ENCODE assay signal across 8 cellular contexts in genomic region chr2:118882693-118883336, GRCh38. TPM values are rescaled to one million over a fixed set of nuclear protein-coding genes. Genes with fewer than 3 reads are reported as not detected.
A peak's percentile ranks its signal among the peaks of the same experiment; 100 is the strongest.
DNase-seq lines count a peak whose midpoint lies in the region; ATAC-seq and TF ChIP-seq lines count a peak whose summit lies in the region.

No MANE protein-coding gene starts in this region.

- H3K4me1 Mint-ChIP-seq in GM23338 = peaks cover 2% of the 10 kb centered on the region; the same call in 2 of the 3 replicates

- H3K27me3 Mint-ChIP-seq in GM23338 (ENCODE audit: insufficient read depth, low read depth, poor library complexity) = peaks cover 14% of the 10 kb centered on the region

- H2AFZ ChIP-seq in GM23338 (peak overlapping the region; percentile 97), Loucy (ENCODE audit: low read length) (peak overlapping the region; percentile 98)

- intact Hi-C loops in Right ventricle myocardium inferior (cut with DNase I) = loop anchor here (5.0 kb wide), 1 partner anchor 409 kb away; no protein-coding TSS in a partner anchor
- intact Hi-C loops in psoas muscle (cut with DNase I) = loop anchor here (5.0 kb wide), 5 partner anchors 129 to 589 kb away; no protein-coding TSS in a partner anchor
- intact Hi-C loops in aorta (cut with DNase I) = loop anchor here (2.0 to 5.0 kb wide), 2 partner anchors 408 to 409 kb away; no protein-coding TSS in a partner anchor

- no peaks in the 10 kb centered on the region for H3K79me2 ChIP-seq in GM23338 (replicated peaks; ENCODE audit: insufficient read depth)
- H3K79me2 ChIP-seq in Loucy (ENCODE audit: insufficient read depth, low read length) = no peaks in the 10 kb centered on the region

- no peaks in the 10 kb centered on the region for H3K4me1 ChIP-seq in GM23338 (ENCODE audit: insufficient read depth)
- peaks cover 3% of the 10 kb centered on the region for H3K4me1 ChIP-seq in Loucy (ENCODE audit: insufficient read depth, low read length, poor library complexity, severe bottlenecking)
- H3K4me1 ChIP-seq in SJCRH30 = no peaks in the 10 kb centered on the region
- no peaks in the 10 kb centered on the region for H3K4me1 ChIP-seq in psoas muscle
- no peaks in the 10 kb centered on the region for H3K4me1 ChIP-seq in aorta (ENCODE audit: control insufficient read depth in 1 of 2, insufficient read depth in 2 of 2, low read length in 2 of 2)

- TF ChIP-seq CTCF in GM23338 (conservative IDR thresholded peaks at IDR 0.05; ENCODE audit: low read depth in 2 of 2) (peak; percentile 94 to 99), Loucy (conservative IDR thresholded peaks at IDR 0.05; ENCODE audit: low read length) (peak; percentile 97), psoas muscle (IDR thresholded peaks at IDR 0.05) (peak; percentile 72)

- H3K4me3 ChIP-seq in GM23338 (peak overlapping the region; percentile 34; the same call in 1 of the 2 replicates), Loucy (ENCODE audit: low read length, poor library complexity, severe bottlenecking) (peak overlapping the region; percentile 72), SJCRH30 (no peak overlapping the region), psoas muscle (peak overlapping the region; percentile 27), aorta (ENCODE audit: low read length in 2 of 2) (no peak overlapping the region)

- no peak overlapping the region for H3K27ac Mint-ChIP-seq in GM23338

- WGBS in psoas muscle, 3 donors = 21 to 24% (median 22%) methylated on average over 17 of the region's 17 CpGs
- WGBS in aorta, 2 donors = 20 to 24% methylated on average over 17 of the region's 17 CpGs

- H3K9ac ChIP-seq in Loucy (ENCODE audit: low read depth, low read length, poor library complexity, severe bottlenecking) = peak overlapping the region; percentile 54

- DNase-seq in EH (ENCODE audit: low read depth) (peak; percentile 55), GM23338 (ENCODE audit: low spot score) (peak; percentile 84), SJCRH30 (peak; percentile 38 to 71), Right ventricle myocardium inferior (ENCODE audit: missing footprints) (peak; percentile 74), psoas muscle (peak; percentile 39 to 70), aorta (peak; percentile 71 to 76)
- peak; percentile 66 for DNase-seq in activated naive CD4-positive, alpha-beta T cell treated with Interleukin-2 at 50 U/mL for 16 hours

- H3K36me3 ChIP-seq in GM23338 (ENCODE audit: insufficient read depth) (no peaks in the 10 kb centered on the region), Loucy (ENCODE audit: insufficient read depth, low read length) (no peaks in the 10 kb centered on the region), SJCRH30 (no peaks in the 10 kb centered on the region), psoas muscle (ENCODE audit: insufficient read depth in 1 of 2, low read depth in 1 of 2) (no peaks in the 10 kb centered on the region), aorta (ENCODE audit: control insufficient read depth in 1 of 2, insufficient read depth in 2 of 2, low read length in 1 of 2) (no peaks in the 10 kb centered on the region)

- H3K9me3 ChIP-seq in Loucy (ENCODE audit: insufficient read depth, low read depth, low read length) = no peaks in the 10 kb centered on the region
- H3K9me3 ChIP-seq in SJCRH30 (replicated peaks) = no peaks in the 10 kb centered on the region
- no peaks in the 10 kb centered on the region for H3K9me3 ChIP-seq in psoas muscle
- peaks cover 2% of the 10 kb centered on the region for H3K9me3 ChIP-seq in aorta (ENCODE audit: control insufficient read depth, low read length)

- H3F3A ChIP-seq in GM23338 (replicated peaks; ENCODE audit: low read depth) (no peaks in the 10 kb centered on the region), Loucy (ENCODE audit: low read depth) (no peaks in the 10 kb centered on the region)

- no peaks in the 10 kb centered on the region for H3K9me3 Mint-ChIP-seq in GM23338

- H4K20me1 ChIP-seq in GM23338 (replicated peaks; ENCODE audit: insufficient read depth) (no peaks in the 10 kb centered on the region), Loucy (ENCODE audit: insufficient read depth, low read length, poor library complexity, severe bottlenecking) (no peaks in the 10 kb centered on the region)

- ATAC-seq in GM23338 (peak; percentile 89), Right ventricle myocardium inferior (peak; percentile 70), psoas muscle (peak; percentile 77 to 92 (median 84)), aorta (ENCODE audit: low FRiP score) (peak; percentile 76)

- H3K27ac ChIP-seq in GM23338 (ENCODE audit: low read depth) = no peak overlapping the region
- H3K27ac ChIP-seq in SJCRH30 = no peak overlapping the region
- H3K27ac ChIP-seq in psoas muscle = no peak overlapping the region
- no peak overlapping the region for H3K27ac ChIP-seq in aorta (ENCODE audit: low read depth in 1 of 2, low read length in 2 of 2)

- H3K4me3 Mint-ChIP-seq in GM23338 = peak overlapping the region; percentile 63

- no peaks in the 10 kb centered on the region; the same call in 2 of the 3 replicates for H3K36me3 Mint-ChIP-seq in GM23338 (ENCODE audit: low read depth)

- H3K9me2 ChIP-seq in GM23338 (ENCODE audit: insufficient read depth) (peaks cover 6% of the 10 kb centered on the region; the same call in 1 of the 2 replicates), Loucy (replicated peaks; ENCODE audit: low read depth, low read length) (no peaks in the 10 kb centered on the region)

- H3K27me3 ChIP-seq in GM23338 (ENCODE audit: insufficient read depth) (0 out of 2 replicates have a peak, but pooled peaks cover 3% of the 10 kb centered on the region), Loucy (ENCODE audit: insufficient read depth, low read length, poor library complexity, severe bottlenecking) (no peaks in the 10 kb centered on the region), SJCRH30 (no peaks in the 10 kb centered on the region), psoas muscle (ENCODE audit: insufficient read depth in 3 of 3, low read length in 2 of 3) (peaks cover 0 to 13% (median 3%) of the 10 kb centered on the region in 3 donors), aorta (ENCODE audit: control insufficient read depth in 1 of 2, insufficient read depth in 2 of 2, low read length in 1 of 2) (peaks cover 0 to 4% of the 10 kb centered on the region in 2 donors)

- no peak overlapping the region for H3K4me2 ChIP-seq in GM23338
- H3K4me2 ChIP-seq in Loucy (ENCODE audit: low read depth, low read length, poor library complexity, severe bottlenecking) = peak overlapping the region; percentile 88

TF ChIP-seq in GM23338, 12 proteins besides CTCF, POLR2A, EP300 and RAD21 (continues in another document):
- no peak for TF ChIP-seq NANOG (IDR thresholded peaks at IDR 0.05; ENCODE audit: borderline replicate concordance)
- no peak for TF ChIP-seq EZH2phosphoT487 (IDR thresholded peaks at IDR 0.05; ENCODE audit: unreplicated experiment)
- TF ChIP-seq ZNF331 (CRISPR knock-in tag; IDR thresholded peaks at IDR 0.05; ENCODE audit: low read depth) = no peak
- TF ChIP-seq REST (IDR thresholded peaks at IDR 0.05; ENCODE audit: unreplicated experiment) = no peak
- TF ChIP-seq ZNF114 (CRISPR knock-in tag; IDR thresholded peaks at IDR 0.05) = no peak
- no peak for TF ChIP-seq STAT1 (IDR thresholded peaks at IDR 0.05; ENCODE audit: unreplicated experiment)
- no peak for TF ChIP-seq EZH2 (IDR thresholded peaks at IDR 0.05; ENCODE audit: low read depth, unreplicated experiment)

RNA-seq across cellular contexts. Expression of gene EN1, which starts 35.4 kb away (rescaled TPM):
- 0.24 TPM in 1 of 2 replicates, not detected in the other for total RNA-seq in GM23338 (2014; rRNA removed; shearing (Covaris generic))
- polyA plus RNA-seq in GM23338 (2016; fragmentation: Nextera tagmentation; extraction: Ambion mirVana) (0.09 and 0.21 TPM in 2 replicates), psoas muscle (under 1 TPM; 0.70 to 0.89 (median 0.71) TPM), aorta (not detected)
- total RNA-seq in SJCRH30 (2014; rRNA removed; shearing (Covaris generic)) = not detected in 2 replicates
- total RNA-seq in Right ventricle myocardium inferior (not detected), psoas muscle (1 to 10 TPM; 1.1 to 9.5 (median 4.8) TPM), aorta (not detected)

RNA-seq across cellular contexts. Expression of gene MARCO, which starts 59.2 kb away (rescaled TPM):
- not detected in 2 replicates for total RNA-seq in GM23338 (2014; rRNA removed; shearing (Covaris generic))
- polyA plus RNA-seq in GM23338 (2016; fragmentation: Nextera tagmentation; extraction: Ambion mirVana) (not detected in 2 replicates), psoas muscle (1 to 10 TPM in 2 of 3 donors, under 1 TPM in 1; 0.18 to 6.1 (median 2.6) TPM), aorta (1 to 10 TPM in 1 of 2 donors, under 1 TPM in 1; 0.54 to 1.1 TPM)
- not detected in 2 replicates for total RNA-seq in SJCRH30 (2014; rRNA removed; shearing (Covaris generic))
- total RNA-seq in Right ventricle myocardium inferior (19.7 TPM), psoas muscle (1 to 10 TPM; 1.6 to 5.8 (median 3.5) TPM), aorta (10 to 100 TPM; 22.2 to 29.2 TPM)

Comparison
In these comparisons a context has a peak if more than half of its experiments do, and no peak if none do; other contexts are left out.
1. H3K4me3 ChIP-seq: peak in GM23338 (single experiment), Loucy (single experiment) and psoas muscle (single experiment); none in SJCRH30 (single experiment) and aorta (0 of 2).
2. Peak in every context shown above with its lines, with median percentiles within 50 percentile points of each other: DNase-seq, ATAC-seq and CTCF ChIP-seq.